In genomic region chr5:133969654-133970324, GRCh38 we compare ENCODE assay signal across 9 cellular contexts. TPM values are rescaled to one million over a fixed set of nuclear protein-coding genes. Genes with fewer than 3 reads are reported as not detected.
DNase-seq lines count a peak whose midpoint lies in the region; ATAC-seq and TF ChIP-seq lines count a peak whose summit lies in the region.
"Had no signal": no experiment of that assay in that cellular context is flagged by ENCODE, and none has a peak within 500 bp of the region (broad histone marks: within the 10 kb centered on the region; RNA-seq: fewer than 3 reads in every experiment).

No MANE protein-coding gene starts in this region.

- H3K27me3 ChIP-seq in SU-DHL-6 (ENCODE audit: low read length) (no peaks in the 10 kb centered on the region), suprapubic skin (no peaks in the 10 kb centered on the region)
- H3K27me3 ChIP-seq: vagina had no signal

- no peak for DNase-seq in activated T-cell treated with anti-CD3 and anti-CD28 coated beads, Interleukin-2, amount 50 U/mL, for 4 hours
- DNase-seq in activated T-cell treated with anti-CD3 and anti-CD28 coated beads for 4 hours (no peak), glutamatergic neuron (no peak), suprapubic skin (ENCODE audit: low spot score in 2 of 2) (no peak), LoVo (ENCODE audit: low spot score) (no peak)
- DNase-seq in activated effector memory CD4-positive, alpha-beta T cell treated with Interleukin-2 at 50 U/mL for 16 hours, result no peak

- no peaks in the 10 kb centered on the region for H3K27me3 Mint-ChIP-seq in activated T-cell treated with anti-CD3 and anti-CD28 coated beads, Interleukin-2, amount 50 U/mL, for 4 hours (ENCODE audit: low read depth)
- H3K27me3 Mint-ChIP-seq in glutamatergic neuron (ENCODE audit: unreplicated experiment), result peaks cover 12% of the 10 kb centered on the region

- H3K9me3 Mint-ChIP-seq in activated T-cell treated with anti-CD3 and anti-CD28 coated beads, Interleukin-2, amount 50 U/mL, for 4 hours, result no peaks in the 10 kb centered on the region
- H3K9me3 Mint-ChIP-seq in glutamatergic neuron (ENCODE audit: unreplicated experiment), result peaks cover 9% of the 10 kb centered on the region

- peak overlapping the region; percentile 98 for H3K4me3 Mint-ChIP-seq in activated T-cell treated with anti-CD3 and anti-CD28 coated beads, Interleukin-2, amount 50 U/mL, for 4 hours
- peak overlapping the region; percentile 98 for H3K4me3 Mint-ChIP-seq in glutamatergic neuron (ENCODE audit: unreplicated experiment)

- H3K27ac ChIP-seq in SU-DHL-6 (ENCODE audit: low read depth, low read length) (0 out of 2 replicates have a peak overlapping the region, but pooled peaks have one; percentile 14), suprapubic skin (peak overlapping the region; percentile 90)

- no peaks in the 10 kb centered on the region for H3K9me3 ChIP-seq in SU-DHL-6 (ENCODE audit: insufficient read depth, low read length)
- H3K9me3 ChIP-seq in suprapubic skin, result no peaks in the 10 kb centered on the region
- H3K9me3 ChIP-seq: vagina had no signal

- peaks cover 25% of the 10 kb centered on the region for H3K4me1 ChIP-seq in suprapubic skin

- H3K4me2 ChIP-seq in SU-DHL-6 (ENCODE audit: low read depth, low read length, poor library complexity, severe bottlenecking), result peak overlapping the region; percentile 79

- H3K9ac ChIP-seq in SU-DHL-6 (ENCODE audit: low read length), result peak overlapping the region; percentile 77; the same call in 1 of the 2 replicates

- peak overlapping the region; percentile 53 for H3K27ac Mint-ChIP-seq in glutamatergic neuron (ENCODE audit: unreplicated experiment)

- H3K4me1 Mint-ChIP-seq in activated T-cell treated with anti-CD3 and anti-CD28 coated beads, Interleukin-2, amount 50 U/mL, for 4 hours (ENCODE audit: low read depth), result peaks cover 45% of the 10 kb centered on the region
- peaks cover 16% of the 10 kb centered on the region for H3K4me1 Mint-ChIP-seq in glutamatergic neuron (ENCODE audit: low read depth, unreplicated experiment)

- H2AFZ ChIP-seq in SU-DHL-6 (ENCODE audit: low read depth, low read length, severe bottlenecking), result no peak overlapping the region

- TF ChIP-seq CTCF in SU-DHL-6 (IDR thresholded peaks at IDR 0.05; ENCODE audit: insufficient read depth, low read length, poor library complexity, severe bottlenecking) (no peak), glutamatergic neuron (IDR thresholded peaks at IDR 0.05; ENCODE audit: partially characterized antibody, unreplicated experiment) (no peak), suprapubic skin (IDR thresholded peaks at IDR 0.05) (no peak)

- peak overlapping the region; percentile 82 for H3K4me3 ChIP-seq in SU-DHL-6 (ENCODE audit: insufficient read depth, low read length, poor library complexity, severe bottlenecking)
- H3K4me3 ChIP-seq in suprapubic skin, result no peak overlapping the region

- H3K9me2 ChIP-seq in SU-DHL-6 (replicated peaks; ENCODE audit: insufficient read depth, low read length), result no peaks in the 10 kb centered on the region

- peaks cover 5% of the 10 kb centered on the region; the same call in 1 of the 2 replicates for H3K79me2 ChIP-seq in SU-DHL-6 (ENCODE audit: insufficient read depth, low read length)

- no peaks in the 10 kb centered on the region for H4K20me1 ChIP-seq in SU-DHL-6 (ENCODE audit: low read depth, low read length)

- H3K36me3 ChIP-seq in SU-DHL-6 (ENCODE audit: low read length) (peaks cover 16% of the 10 kb centered on the region; the same call in 1 of the 2 replicates), suprapubic skin (peaks cover 25% of the 10 kb centered on the region)

- TF ChIP-seq EP300 in suprapubic skin (IDR thresholded peaks at IDR 0.05), result no peak

- peaks cover 12% of the 10 kb centered on the region for H3K36me3 Mint-ChIP-seq in activated T-cell treated with anti-CD3 and anti-CD28 coated beads, Interleukin-2, amount 50 U/mL, for 4 hours (ENCODE audit: insufficient read depth)
- no peaks in the 10 kb centered on the region for H3K36me3 Mint-ChIP-seq in glutamatergic neuron (ENCODE audit: unreplicated experiment)

- no peak for TF ChIP-seq POLR2A in suprapubic skin (IDR thresholded peaks at IDR 0.05)

- 80% methylated on average over 7 of the region's 7 CpGs for WGBS in suprapubic skin

- ATAC-seq in activated T-cell treated with anti-CD3 and anti-CD28 coated beads, Interleukin-2, amount 50 U/mL, for 4 hours, result no peak
- ATAC-seq in GM18873 (IDR thresholded peaks at IDR 0.05; ENCODE audit: low FRiP score, unreplicated experiment), result no peak

- H3F3A ChIP-seq in SU-DHL-6 (ENCODE audit: insufficient read depth), result peaks cover 31% of the 10 kb centered on the region

RNA-seq across cellular contexts. Expression of gene C5orf15, which starts 1.4 kb away (rescaled TPM):
- 10 to 100 TPM; 26.0 to 31.2 (median 28.6) TPM for total RNA-seq in activated T-cell treated with anti-CD3 and anti-CD28 coated beads, Interleukin-2, amount 50 U/mL, for 4 hours
- total RNA-seq in glutamatergic neuron (ENCODE audit: unreplicated experiment), result 35.7 TPM
- total RNA-seq in suprapubic skin, result 10 to 100 TPM; 29.3 to 34.4 (median 32.0) TPM

RNA-seq across cellular contexts. Expression of gene VDAC1, which starts 35.0 kb away (rescaled TPM):
- total RNA-seq in activated T-cell treated with anti-CD3 and anti-CD28 coated beads, Interleukin-2, amount 50 U/mL, for 4 hours, result 100 to 1,000 TPM; 390 to 444 (median 392) TPM
- 132 TPM for total RNA-seq in glutamatergic neuron (ENCODE audit: unreplicated experiment)
- 100 to 1,000 TPM; 106 to 194 (median 162) TPM for total RNA-seq in suprapubic skin
